Comparison of ENCODE assay signal across 8 cellular contexts in the genomic region with DNA sequence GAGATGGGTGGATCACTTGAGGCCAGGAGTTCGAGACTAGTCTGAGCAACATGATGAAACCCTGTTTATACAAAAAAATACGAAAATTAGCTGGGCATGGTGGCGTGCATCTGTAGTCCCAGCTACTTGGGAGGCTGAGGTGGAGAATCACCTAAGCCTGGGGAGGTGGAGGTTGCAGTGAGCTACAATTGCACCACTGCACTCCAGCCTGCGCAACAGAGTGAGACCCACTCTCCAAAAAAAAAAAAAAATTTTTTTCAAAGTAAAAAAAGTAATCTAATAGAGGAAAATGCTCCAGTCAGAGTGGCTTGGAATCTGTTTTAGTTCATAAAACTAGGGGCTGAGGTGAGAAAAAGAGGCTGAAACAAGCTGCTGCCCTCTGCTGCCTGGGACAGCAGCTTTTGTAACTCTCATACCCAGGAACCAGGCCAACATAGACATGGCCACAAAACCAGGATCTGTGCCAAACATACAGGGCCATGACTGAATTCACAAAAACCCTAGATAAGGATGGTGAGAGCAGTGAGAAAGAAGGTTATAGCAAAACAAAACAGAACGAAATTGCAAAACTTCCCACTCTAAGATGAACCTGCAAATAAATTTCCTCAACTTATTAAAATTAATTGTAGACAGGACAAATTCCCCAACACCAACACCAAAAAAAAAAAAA. TPM values are rescaled to one million over a fixed set of nuclear protein-coding genes. Genes with fewer than 3 reads are reported as not detected.
DNase-seq lines count a peak whose midpoint lies in the region; ATAC-seq, FAIRE-seq and TF ChIP-seq lines count a peak whose summit lies in the region.

No MANE protein-coding gene starts in this region.

- H3K4me1 Mint-ChIP-seq in memory B cell = no peaks in the 10 kb centered on the region

- no peak overlapping the region for H3K27ac Mint-ChIP-seq in memory B cell

- H3K27me3 ChIP-seq in bronchial epithelial cell (ENCODE audit: control insufficient read depth, insufficient read depth, low read length) = no peaks in the 10 kb centered on the region

- H3K4me3 ChIP-seq in bronchial epithelial cell (ENCODE audit: low read depth, low read length) = no peak overlapping the region

- H3K27me3 Mint-ChIP-seq in memory B cell = peaks cover 15% of the 10 kb centered on the region

- no peaks in the 10 kb centered on the region for H3K36me3 ChIP-seq in bronchial epithelial cell (ENCODE audit: control insufficient read depth, insufficient read depth, low read length)

- ATAC-seq in memory B cell (ENCODE audit: low read depth) (peak; percentile 26), GM19467 (IDR thresholded peaks at IDR 0.05; ENCODE audit: unreplicated experiment) (no peak)

- H3K36me3 Mint-ChIP-seq in memory B cell = no peaks in the 10 kb centered on the region

- peak; percentile 92 for DNase-seq in EH (ENCODE audit: low read depth)
- DNase-seq in NCI-H1694 (lab: John Stamatoyannopoulos, UW) = peak; percentile 49
- peak; percentile 73 for DNase-seq in bronchial epithelial cell (ENCODE audit: low read depth)
- no peak for DNase-seq in memory B cell (ENCODE audit: low spot score in 2 of 2)
- DNase-seq in stimulated activated CD4-positive, alpha-beta T cell treated with anti-CD3 and anti-CD28 coated beads, Interleukin-1b, Interleukin-23, amount 100 ng/mL, for 48 hours = no peak
- DNase-seq in NCI-H82 (lab: John Stamatoyannopoulos, UW) = no peak
- no peak for DNase-seq in cortex of kidney (lab: John Stamatoyannopoulos, UW)

- no peak overlapping the region for H3K4me3 Mint-ChIP-seq in memory B cell

- FAIRE-seq in bronchial epithelial cell (lab: Jason Lieb, UNC) = no peak

- H3K9me3 Mint-ChIP-seq in memory B cell = no peaks in the 10 kb centered on the region

- peak; percentile 38 for TF ChIP-seq CTCF in bronchial epithelial cell (IDR thresholded peaks at IDR 0.05; ENCODE audit: insufficient read depth, low read length, severe bottlenecking)

RNA-seq across cellular contexts. Expression of a gene that starts 13.1 kb away (rescaled TPM):
- 15.3 and 19.6 TPM in 2 replicates for total RNA-seq in bronchial epithelial cell

RNA-seq across cellular contexts. Expression of a gene that starts 39.2 kb away (rescaled TPM):
- total RNA-seq in bronchial epithelial cell = 37.6 and 53.1 TPM in 2 replicates

Comparison
In these comparisons a context has a peak if more than half of its experiments do, and no peak if none do; other contexts are left out.
1. DNase-seq: peak in EH (single experiment), NCI-H1694 (single experiment) and bronchial epithelial cell (single experiment); none in memory B cell (0 of 2), stimulated activated CD4-positive, alpha-beta T cell treated with anti-CD3 and anti-CD28 coated beads, Interleukin-1b, Interleukin-23, amount 100 ng/mL, for 48 hours (single experiment), NCI-H82 (single experiment) and cortex of kidney (single experiment).